In the genomic region with DNA sequence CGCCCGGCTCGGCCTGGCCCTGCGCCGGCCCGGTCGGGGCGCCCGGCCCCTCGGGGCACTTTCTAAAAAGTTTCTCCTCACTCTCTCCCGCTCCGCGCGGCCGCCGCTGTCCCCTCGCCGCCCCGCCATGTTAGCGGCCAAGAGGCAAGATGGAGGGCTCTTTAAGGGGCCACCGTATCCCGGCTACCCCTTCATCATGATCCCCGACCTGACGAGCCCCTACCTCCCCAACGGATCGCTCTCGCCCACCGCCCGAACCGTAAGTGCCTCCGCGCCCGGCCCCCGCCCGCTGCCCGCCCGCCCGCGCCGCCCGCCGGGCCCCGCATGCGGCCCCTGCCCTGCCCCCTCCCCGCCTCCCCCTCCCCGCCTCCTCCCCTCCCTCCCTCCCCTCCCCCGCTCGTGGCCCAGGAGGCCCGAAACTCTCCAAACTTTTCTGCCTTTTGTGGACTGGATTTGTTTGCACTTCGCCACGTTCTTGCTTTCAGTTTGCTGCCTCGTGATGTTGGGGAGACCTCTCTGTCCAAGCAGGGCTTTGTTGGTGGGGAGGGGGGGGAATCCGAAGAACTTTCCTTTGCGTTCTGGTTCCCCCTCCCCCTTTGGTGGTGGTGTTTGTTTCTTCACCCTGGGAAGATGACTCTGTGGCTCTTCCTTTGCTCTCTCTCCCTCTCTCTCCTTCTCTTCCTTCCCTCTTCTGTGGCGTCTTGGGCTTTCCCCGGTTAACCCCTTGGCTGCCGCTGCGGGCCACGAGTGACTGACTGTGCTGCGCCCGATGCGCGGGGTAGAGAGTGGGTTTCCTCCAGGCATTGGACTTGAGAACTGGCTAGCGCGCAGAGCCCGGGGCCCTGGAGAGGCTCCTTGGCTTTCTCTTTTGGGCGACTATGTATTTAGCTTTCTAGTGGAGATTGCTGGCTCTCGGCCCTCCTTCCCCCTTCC, we compare ENCODE assay signal across 8 cellular contexts. TPM values are rescaled to one million over a fixed set of nuclear protein-coding genes. Genes with fewer than 3 reads are reported as not detected.
DNase-seq lines count a peak whose midpoint lies in the region; ATAC-seq, FAIRE-seq and TF ChIP-seq lines count a peak whose summit lies in the region.

No MANE protein-coding gene starts in this region.

- FAIRE-seq in pancreas (lab: Jason Lieb, UNC): no peak
- FAIRE-seq in GM19239 (lab: Jason Lieb, UNC): no peak

- H3K9me3 Mint-ChIP-seq in activated naive CD8-positive, alpha-beta T cell treated with anti-CD3 and anti-CD28 coated beads, Interleukin-2, amount 10 ng/mL, durations not matched to agents 7 days and 5 days: no peaks in the 10 kb centered on the region

- H3K4me3 Mint-ChIP-seq in activated naive CD8-positive, alpha-beta T cell treated with anti-CD3 and anti-CD28 coated beads, Interleukin-2, amount 10 ng/mL, durations not matched to agents 7 days and 5 days: peak overlapping the region; percentile 96

- peaks cover 67% of the 10 kb centered on the region for H3K27me3 Mint-ChIP-seq in activated naive CD8-positive, alpha-beta T cell treated with anti-CD3 and anti-CD28 coated beads, Interleukin-2, amount 10 ng/mL, durations not matched to agents 7 days and 5 days

- DNase-seq in NCI-H748 (lab: John Stamatoyannopoulos, UW; ENCODE audit: unreplicated experiment) (peak; percentile 23), NCI-H748 treated with DMSO at 0.1 percent for 48 hours (lab: John Stamatoyannopoulos, UW) (no peak), RPMI7951 (ENCODE audit: low read depth) (peak; percentile 63), Right ventricle myocardium superior (peak; percentile 72), pancreas (peak; percentile 56 to 79 (median 66)), NCI-H1436 (lab: John Stamatoyannopoulos, UW) (no peak), GM19239 (ENCODE audit: insufficient read length, low spot score) (no peak)
- DNase-seq in activated naive CD8-positive, alpha-beta T cell treated with anti-CD3 and anti-CD28 coated beads, Interleukin-2, amount 10 ng/mL, durations not matched to agents 7 days and 5 days: peak; percentile 50

- peaks cover 14% of the 10 kb centered on the region for H3K4me1 Mint-ChIP-seq in activated naive CD8-positive, alpha-beta T cell treated with anti-CD3 and anti-CD28 coated beads, Interleukin-2, amount 10 ng/mL, durations not matched to agents 7 days and 5 days

- H3K36me3 Mint-ChIP-seq in activated naive CD8-positive, alpha-beta T cell treated with anti-CD3 and anti-CD28 coated beads, Interleukin-2, amount 10 ng/mL, durations not matched to agents 7 days and 5 days: no peaks in the 10 kb centered on the region

- H3K27me3 ChIP-seq in pancreas: no peaks in the 10 kb centered on the region

- H3K4me1 ChIP-seq in pancreas: peaks cover 6 to 29% (median 11%) of the 10 kb centered on the region in 3 donors

- TF ChIP-seq CTCF in pancreas (IDR thresholded peaks at IDR 0.05): no peak

- H3K27ac Mint-ChIP-seq in activated naive CD8-positive, alpha-beta T cell treated with anti-CD3 and anti-CD28 coated beads, Interleukin-2, amount 10 ng/mL, durations not matched to agents 7 days and 5 days: peak overlapping the region; percentile 81

- H3K27ac ChIP-seq in pancreas: peak overlapping the region; percentile 77 to 95 (median 86)

- WGBS in pancreas, 2 donors: 0 to 1% methylated on average over 43 to 66 of the region's 68 CpGs

- intact Hi-C loops in Right ventricle myocardium superior (cut with DNase I) (loop anchor here (5.0 to 10.0 kb wide), 2 partner anchors 103 to 176 kb away; no protein-coding TSS in a partner anchor), pancreas (cut with DNase I) (loop anchor here in 2 of 3 donors (10.0 kb wide), 2 partner anchors 173 to 183 kb away; no protein-coding TSS in a partner anchor)

- no peaks in the 10 kb centered on the region for H3K9me3 ChIP-seq in pancreas

- H3K36me3 ChIP-seq in pancreas: no peaks in the 10 kb centered on the region

- POLR2A ChIA-PET in activated naive CD8-positive, alpha-beta T cell treated with anti-CD3 and anti-CD28 coated beads, Interleukin-2, amount 10 ng/mL, durations not matched to agents 7 days and 5 days (lab: Charles Lee): no interaction called here

- H3K4me3 ChIP-seq in pancreas: peak overlapping the region; percentile 62 to 84 (median 75)

- ATAC-seq in activated naive CD8-positive, alpha-beta T cell treated with anti-CD3 and anti-CD28 coated beads, Interleukin-2, amount 10 ng/mL, durations not matched to agents 7 days and 5 days (ENCODE audit: low read depth): peak; percentile 43
- ATAC-seq in Right ventricle myocardium superior (ENCODE audit: poor library complexity) (peak; percentile 26), pancreas (peak; percentile 6 to 26 (median 10))

RNA-seq across cellular contexts. Expression of gene TCF7L2, which starts 1.6 kb away (rescaled TPM):
- total RNA-seq in RPMI7951 (2014; rRNA removed; shearing (Covaris generic)): 0.96 and 2.1 TPM in 2 replicates
- 1 to 10 TPM; 1.9 to 2.2 TPM for total RNA-seq in activated naive CD8-positive, alpha-beta T cell treated with anti-CD3 and anti-CD28 coated beads, Interleukin-2, amount 10 ng/mL, durations not matched to agents 7 days and 5 days
- total RNA-seq in Right ventricle myocardium superior: 9.4 TPM
- total RNA-seq in pancreas: 10 to 100 TPM in 4 of 6 donors, 1 to 10 TPM in 2; 7.9 to 22.3 (median 11.6) TPM
- polyA plus RNA-seq in pancreas: 10 to 100 TPM; 10.3 to 12.8 TPM

Comparison
In these comparisons a context has a peak if more than half of its experiments do, and no peak if none do; other contexts are left out.
1. DNase-seq: peak in NCI-H748 (single experiment), RPMI7951 (single experiment), activated naive CD8-positive, alpha-beta T cell treated with anti-CD3 and anti-CD28 coated beads, Interleukin-2, amount 10 ng/mL, durations not matched to agents 7 days and 5 days (single experiment), Right ventricle myocardium superior (single experiment) and pancreas (6 of 6); none in NCI-H748 treated with DMSO at 0.1 percent for 48 hours (single experiment), NCI-H1436 (single experiment) and GM19239 (single experiment).
2. Peak in every context shown above with its lines, with median percentiles within 50 percentile points of each other: ATAC-seq.